ENCODE assay signal across 8 cellular contexts in genomic region chr3:46976326-46977190, GRCh38. TPM values are rescaled to one million over a fixed set of nuclear protein-coding genes. Genes with fewer than 3 reads are reported as not detected.
DNase-seq lines count a peak whose midpoint lies in the region; ATAC-seq and TF ChIP-seq lines count a peak whose summit lies in the region.

CCDC12 (minus strand) TSS chr3:46976745; CDS start chr3:46976732, 13 bp downstream.

- DNase-seq in AML-193 (lab: John Stamatoyannopoulos, UW) (peak; percentile 99), GM19238 (ENCODE audit: insufficient read length, low spot score) (peak; percentile 96), NCI-H524 treated with DMSO at 0.1 percent for 48 hours (lab: John Stamatoyannopoulos, UW) (peak; percentile 84), colonic mucosa (peak; percentile 98)
- peak; percentile 94 for DNase-seq in activated CD4-positive, alpha-beta T cell treated with anti-CD3 and anti-CD28 coated beads for 48 hours
- DNase-seq in stimulated activated CD4-positive, alpha-beta T cell treated with anti-CD3 and anti-CD28 coated beads, Interleukin-1b, Interleukin-23, amount 100 ng/mL, for 4 hours (ENCODE audit: low read depth in 2 of 2) = peak; percentile 75 to 88

- H3K36me3 ChIP-seq in colonic mucosa = no peaks in the 10 kb centered on the region

- peak within 1 kb of the TSS; percentile 64 for H3K4me3 ChIP-seq in colonic mucosa

- H3K4me1 ChIP-seq in colonic mucosa = peaks cover 13% of the 10 kb centered on the region

- TF ChIP-seq CTCF in colonic mucosa (IDR thresholded peaks at IDR 0.05) = no peak

- no peaks in the 10 kb centered on the region for H3K9me3 ChIP-seq in colonic mucosa

- intact Hi-C loops in colonic mucosa (cut with DNase I) = no loop called here

- H3K27me3 ChIP-seq in colonic mucosa = no peaks in the 10 kb centered on the region
- no peaks in the 10 kb centered on the region for H3K27me3 ChIP-seq in layer of hippocampus (ENCODE audit: control insufficient read depth, insufficient read depth, low read length)

- peak within 1 kb of the TSS; percentile 79 to 93 for H3K9ac ChIP-seq in colonic mucosa (ENCODE audit: low read depth in 2 of 2, low read length in 2 of 2)

- ATAC-seq in HG03442 (IDR thresholded peaks at IDR 0.05; ENCODE audit: unreplicated experiment) = peak; percentile 55

- peak within 1 kb of the TSS; percentile 76 for H3K27ac ChIP-seq in colonic mucosa
- peak within 1 kb of the TSS; percentile 97 for H3K27ac ChIP-seq in layer of hippocampus (ENCODE audit: low read depth, low read length)

RNA-seq across cellular contexts. Expression of gene CCDC12, which starts in this region (rescaled TPM):
- 10 to 100 TPM; 34.1 to 55.7 TPM for total RNA-seq in colonic mucosa

Comparison
In these comparisons a context has a peak if more than half of its experiments do, and no peak if none do; other contexts are left out.
1. Peak in every context shown above with its lines: DNase-seq, ATAC-seq, H3K4me3 ChIP-seq and H3K27ac ChIP-seq.